In genomic region chr14:78921856-78922255, GRCh38 we compare ENCODE assay signal across 17 cellular contexts.
DNase-seq lines count a peak whose midpoint lies in the region; ATAC-seq and TF ChIP-seq lines count a peak whose summit lies in the region.
"Had no signal": no experiment of that assay in that cellular context is flagged by ENCODE, and none has a peak within 500 bp of the region (broad histone marks: within the 10 kb centered on the region; RNA-seq: fewer than 3 reads in every experiment).

No MANE protein-coding gene starts in this region.

- TF ChIP-seq CTCF in epithelial cell of esophagus (IDR thresholded peaks at IDR 0.05; ENCODE audit: insufficient read depth, low read depth, low read length, missing control alignments) (no peak), mesothelial cell of epicardium (IDR thresholded peaks at IDR 0.05; ENCODE audit: unreplicated experiment) (no peak)

- no peak for ATAC-seq in HG03469 (IDR thresholded peaks at IDR 0.05; ENCODE audit: unreplicated experiment)
- ATAC-seq: activated T-cell treated with anti-CD3 and anti-CD28 coated beads, Interleukin-2, amount 50 U/mL, for 72 hours; stimulated activated naive B cell treated with anti-CD40 and anti-IgM and Interleukin-4, amounts not matched to agents 10 μg/mL and 1 μg/mL and 100 μg/mL, for 72 hours had no signal

- peak overlapping the region; percentile 4 for H3K27ac Mint-ChIP-seq in mesothelial cell of epicardium
- H3K27ac Mint-ChIP-seq: activated T-cell treated with anti-CD3 and anti-CD28 coated beads, Interleukin-2, amount 50 U/mL, for 72 hours; memory B cell; stimulated activated naive B cell treated with anti-CD40 and anti-IgM and Interleukin-4, amounts not matched to agents 10 μg/mL and 1 μg/mL and 100 μg/mL, for 72 hours had no signal

- peak; percentile 86 for DNase-seq in EH (ENCODE audit: low read depth)
- peak; percentile 40 for DNase-seq in RKO (ENCODE audit: low spot score)
- DNase-seq in epithelial cell of esophagus (ENCODE audit: low read depth) = peak; percentile 21
- DNase-seq in mesothelial cell of epicardium (ENCODE audit: low spot score in 2 of 2, unreplicated experiment in 2 of 2) = no peak
- DNase-seq in NCI-H146 (lab: John Stamatoyannopoulos, UW) = no peak
- no peak for DNase-seq in foreskin melanocyte
- DNase-seq in SKM-1 (lab: John Stamatoyannopoulos, UW; ENCODE audit: unreplicated experiment) = no peak
- DNase-seq: activated T-cell treated with anti-CD3 and anti-CD28 coated beads, Interleukin-2, amount 50 U/mL, for 72 hours; AML-193; cortex of kidney; SJCRH30; small intestine; stimulated activated naive B cell treated with anti-CD40 and anti-IgM and Interleukin-4, amounts not matched to agents 10 μg/mL and 1 μg/mL and 100 μg/mL, for 72 hours; upper lobe of left lung had no signal

- H3K4me3 Mint-ChIP-seq in mesothelial cell of epicardium = no peak overlapping the region
- H3K4me3 Mint-ChIP-seq: activated T-cell treated with anti-CD3 and anti-CD28 coated beads, Interleukin-2, amount 50 U/mL, for 72 hours; memory B cell; stimulated activated naive B cell treated with anti-CD40 and anti-IgM and Interleukin-4, amounts not matched to agents 10 μg/mL and 1 μg/mL and 100 μg/mL, for 72 hours had no signal

- H3K4me3 ChIP-seq in epithelial cell of esophagus (ENCODE audit: low read length) = no peak overlapping the region
- H3K4me3 ChIP-seq: esophagus muscularis mucosa, SJCRH30, upper lobe of left lung had no signal

- no peaks in the 10 kb centered on the region for H3K36me3 Mint-ChIP-seq in mesothelial cell of epicardium
- H3K36me3 Mint-ChIP-seq: memory B cell; stimulated activated naive B cell treated with anti-CD40 and anti-IgM and Interleukin-4, amounts not matched to agents 10 μg/mL and 1 μg/mL and 100 μg/mL, for 72 hours had no signal

- H3K4me1 Mint-ChIP-seq in mesothelial cell of epicardium = peaks cover 19% of the 10 kb centered on the region
- H3K4me1 Mint-ChIP-seq: memory B cell; stimulated activated naive B cell treated with anti-CD40 and anti-IgM and Interleukin-4, amounts not matched to agents 10 μg/mL and 1 μg/mL and 100 μg/mL, for 72 hours had no signal

- H3K27me3 Mint-ChIP-seq in mesothelial cell of epicardium (ENCODE audit: low read depth) = peaks cover 12% of the 10 kb centered on the region
- H3K27me3 Mint-ChIP-seq: memory B cell had no signal

- no peaks in the 10 kb centered on the region for H3K9me3 Mint-ChIP-seq in mesothelial cell of epicardium
- H3K9me3 Mint-ChIP-seq: memory B cell had no signal

Comparison
In these comparisons a context has a peak if more than half of its experiments do, and no peak if none do; other contexts are left out.
1. DNase-seq: peak in EH (single experiment), RKO (single experiment) and epithelial cell of esophagus (single experiment); none in mesothelial cell of epicardium (0 of 2), NCI-H146 (single experiment), foreskin melanocyte (single experiment) and SKM-1 (single experiment).